Comparison of ENCODE assay signal across 18 cellular contexts in genomic region chr7:4714161-4714700, GRCh38.
"Had no signal": no experiment of that assay in that cellular context is flagged by ENCODE, and none has a peak within 500 bp of the region (broad histone marks: within the 10 kb centered on the region; RNA-seq: fewer than 3 reads in every experiment).

No MANE protein-coding gene starts in this region.

- DNase-seq: activated CD4-positive, alpha-beta memory T cell treated with anti-CD3 and anti-CD28 coated beads for 36 hours; activated CD4-positive, alpha-beta T cell treated with anti-CD3 and anti-CD28 coated beads for 1 hour; activated CD8-positive, alpha-beta memory T cell treated with anti-CD3 and anti-CD28 coated beads, Interleukin-2, amount 10 ng/mL, durations not matched to agents 7 days and 5 days; activated effector memory CD4-positive, alpha-beta T cell treated with anti-CD3 and anti-CD28 coated beads, Interleukin-2, amount 50 U/mL, for 16 hours; activated T-cell treated with anti-CD3 and anti-CD28 coated beads, Interleukin-2, amount 50 U/mL, for 4 hours; amniotic stem cell; caudate nucleus; colonic mucosa; heart right ventricle; stimulated activated CD4-positive, alpha-beta T cell treated with anti-CD3 and anti-CD28 coated beads, Interleukin-2, amount 100 ng/mL, for 48 hours; stimulated activated naive CD8-positive, alpha-beta T cell treated with anti-CD3 and anti-CD28 coated beads, Interleukin-15, Interleukin-2, amounts not matched to agents 100 U/mL and 50 U/mL, for 24 hours; T-cell; T1000; transverse colon had no signal

- H3K4me3 ChIP-seq: colonic mucosa, gastroesophageal sphincter, neural progenitor cell, transverse colon had no signal

- H3K9me3 Mint-ChIP-seq: activated CD4-positive, alpha-beta memory T cell treated with anti-CD3 and anti-CD28 coated beads for 36 hours; activated naive CD4-positive, alpha-beta T cell treated with anti-CD3 and anti-CD28 coated beads, Interleukin-2, amount 50 U/mL, for 24 hours; activated T-cell treated with anti-CD3 and anti-CD28 coated beads, Interleukin-2, amount 50 U/mL, for 4 hours; T-cell had no signal

- H3K27ac Mint-ChIP-seq: activated CD4-positive, alpha-beta memory T cell treated with anti-CD3 and anti-CD28 coated beads for 36 hours; activated CD8-positive, alpha-beta memory T cell treated with anti-CD3 and anti-CD28 coated beads, Interleukin-2, amount 10 ng/mL, durations not matched to agents 7 days and 5 days had no signal

- H3K27me3 Mint-ChIP-seq: activated CD4-positive, alpha-beta memory T cell treated with anti-CD3 and anti-CD28 coated beads for 36 hours; activated CD8-positive, alpha-beta memory T cell treated with anti-CD3 and anti-CD28 coated beads, Interleukin-2, amount 10 ng/mL, durations not matched to agents 7 days and 5 days; activated naive CD4-positive, alpha-beta T cell treated with anti-CD3 and anti-CD28 coated beads, Interleukin-2, amount 50 U/mL, for 24 hours; T-cell had no signal

- H3K36me3 ChIP-seq: colonic mucosa, neural progenitor cell, transverse colon had no signal

- H3K27ac ChIP-seq: colonic mucosa, neural progenitor cell, parathyroid adenoma had no signal

- H3K4me1 ChIP-seq: parathyroid adenoma had no signal

- H3K27me3 ChIP-seq: colonic mucosa, gastroesophageal sphincter, heart right ventricle, transverse colon had no signal

- H3K9me3 ChIP-seq: colonic mucosa, gastroesophageal sphincter, heart right ventricle, transverse colon had no signal

- ATAC-seq: activated CD8-positive, alpha-beta memory T cell treated with anti-CD3 and anti-CD28 coated beads, Interleukin-2, amount 10 ng/mL, durations not matched to agents 7 days and 5 days; activated T-cell treated with anti-CD3 and anti-CD28 coated beads, Interleukin-2, amount 50 U/mL, for 4 hours; gastroesophageal sphincter; stimulated activated naive CD8-positive, alpha-beta T cell treated with anti-CD3 and anti-CD28 coated beads, Interleukin-15, Interleukin-2, amounts not matched to agents 100 U/mL and 50 U/mL, for 24 hours; T-cell had no signal

- H3K4me3 Mint-ChIP-seq: activated CD4-positive, alpha-beta memory T cell treated with anti-CD3 and anti-CD28 coated beads for 36 hours; activated CD8-positive, alpha-beta memory T cell treated with anti-CD3 and anti-CD28 coated beads, Interleukin-2, amount 10 ng/mL, durations not matched to agents 7 days and 5 days; activated naive CD4-positive, alpha-beta T cell treated with anti-CD3 and anti-CD28 coated beads, Interleukin-2, amount 50 U/mL, for 24 hours; activated T-cell treated with anti-CD3 and anti-CD28 coated beads, Interleukin-2, amount 50 U/mL, for 4 hours; neural progenitor cell had no signal
